ENCODE assay signal across 12 cellular contexts in genomic region chr20:17543531-17543961, GRCh38. TPM values are rescaled to one million over a fixed set of nuclear protein-coding genes. Genes with fewer than 3 reads are reported as not detected.
DNase-seq lines count a peak whose midpoint lies in the region; TF ChIP-seq lines count a peak whose summit lies in the region.
"Had no signal": no experiment of that assay in that cellular context is flagged by ENCODE, and none has a peak within 500 bp of the region (broad histone marks: within the 10 kb centered on the region; RNA-seq: fewer than 3 reads in every experiment).

No MANE protein-coding gene starts in this region.

- H3K27me3 ChIP-seq in adrenal gland: no peaks in the 10 kb centered on the region
- H3K27me3 ChIP-seq in uterus: no peaks in the 10 kb centered on the region
- H3K27me3 ChIP-seq: body of pancreas had no signal

- no peak overlapping the region for H3K4me3 ChIP-seq in adrenal gland
- no peak overlapping the region for H3K4me3 ChIP-seq in foreskin fibroblast (ENCODE audit: low read depth in 1 of 2, low read length in 2 of 2)
- H3K4me3 ChIP-seq in uterus: no peak overlapping the region
- H3K4me3 ChIP-seq in OCI-LY7 (ENCODE audit: low read depth, low read length, poor library complexity, severe bottlenecking): no peak overlapping the region
- H3K4me3 ChIP-seq: body of pancreas, K562, skin epidermis had no signal

- no peaks in the 10 kb centered on the region for H3K9me2 ChIP-seq in OCI-LY7 (ENCODE audit: insufficient read depth, low read length)

- TF ChIP-seq POLR2A in adrenal gland (IDR thresholded peaks at IDR 0.05) (no peak), uterus (IDR thresholded peaks at IDR 0.05) (no peak)

- 58 to 73% (median 66%) methylated on average over 3 of the region's 3 CpGs for WGBS in adrenal gland, 4 donors

- H3K4me2 ChIP-seq in OCI-LY7 (ENCODE audit: low read length): no peak overlapping the region

- POLR2A ChIA-PET in OCI-LY7 (lab: Charles Lee): interaction anchor here (0.5 kb wide), 1 partner anchor 96 kb away, joined by 4 read pairs; no protein-coding TSS in a partner anchor

- H3K4me1 ChIP-seq in adrenal gland (replicated peaks in 1 of 2): peaks cover 0 to 20% of the 10 kb centered on the region in 2 donors
- H3K4me1 ChIP-seq in uterus: peaks cover 0 to 3% of the 10 kb centered on the region in 2 donors
- no peaks in the 10 kb centered on the region for H3K4me1 ChIP-seq in OCI-LY7 (ENCODE audit: insufficient read depth, low read length, poor library complexity, severe bottlenecking)

- peak overlapping the region; percentile 15 to 86 (median 46) for H3K27ac ChIP-seq in adrenal gland
- peak overlapping the region; percentile 67 to 83 for H3K27ac ChIP-seq in uterus
- no peak overlapping the region for H3K27ac ChIP-seq in OCI-LY7 (ENCODE audit: low read depth, low read length, poor library complexity, severe bottlenecking)

- CTCF ChIA-PET in OCI-LY7 (lab: Charles Lee; ENCODE audit: unreplicated experiment): no interaction called here

- H3K36me3 ChIP-seq in adrenal gland (replicated peaks in 1 of 2): no peaks in the 10 kb centered on the region
- no peaks in the 10 kb centered on the region for H3K36me3 ChIP-seq in uterus
- H3K36me3 ChIP-seq in OCI-LY7 (ENCODE audit: insufficient read depth, low read length): no peaks in the 10 kb centered on the region

- TF ChIP-seq CTCF in adrenal gland (IDR thresholded peaks at IDR 0.05) (no peak), foreskin fibroblast (IDR thresholded peaks at IDR 0.05; ENCODE audit: low read depth, low read length) (no peak), uterus (IDR thresholded peaks at IDR 0.05) (no peak), OCI-LY7 (conservative IDR thresholded peaks at IDR 0.05; ENCODE audit: low read length) (no peak)

- no peak overlapping the region for H2AFZ ChIP-seq in OCI-LY7 (ENCODE audit: low read length)

- intact Hi-C loops in adrenal gland (cut with DNase I): no loop called here
- intact Hi-C loops in uterus (cut with DNase I; ENCODE audit: low total_unique reads): no loop called here
- intact Hi-C loops in OCI-LY7 (cut with micrococcal nuclease; ENCODE audit: unreplicated experiment): no loop called here

- DNase-seq in adrenal gland (no peak), foreskin fibroblast (peak; percentile 55 to 75), non-pigmented ciliary epithelial cell (ENCODE audit: low read depth) (peak; percentile 43), uterus (no peak), OCI-LY7 (ENCODE audit: low spot score) (no peak), dermis blood vessel endothelial cell (no peak), NCI-H187 treated with DMSO at 0.1 percent for 48 hours (lab: John Stamatoyannopoulos, UW) (no peak)
- DNase-seq: body of pancreas, mesendoderm, PC-3 had no signal

- BruUV-seq in OCI-LY7 (replicated peaks; lab: Mats Ljungman, UMichigan): no TSS peak

- no peaks in the 10 kb centered on the region for H3K79me2 ChIP-seq in OCI-LY7 (ENCODE audit: insufficient read depth, low read depth, low read length)

- no peaks in the 10 kb centered on the region for H3K9me3 ChIP-seq in adrenal gland (replicated peaks in 1 of 3)
- no peaks in the 10 kb centered on the region for H3K9me3 ChIP-seq in uterus
- no peaks in the 10 kb centered on the region for H3K9me3 ChIP-seq in OCI-LY7 (ENCODE audit: low read length)
- H3K9me3 ChIP-seq: body of pancreas had no signal

- H4K20me1 ChIP-seq in OCI-LY7 (ENCODE audit: insufficient read depth, low read length): no peaks in the 10 kb centered on the region

RNA-seq across cellular contexts. Expression of gene BFSP1, which starts 12.4 kb away (rescaled TPM):
- total RNA-seq in adrenal gland (10 to 100 TPM in 1 of 8 donors, 1 to 10 TPM in 5, under 1 TPM in 2; 0.39 to 18.5 (median 2.7) TPM), uterus (1 to 10 TPM; 1.5 to 5.1 (median 3.1) TPM), OCI-LY7 (2022) (not detected in 2 replicates), dermis blood vessel endothelial cell (1.9 and 4.4 TPM in 2 replicates)
- 1 to 10 TPM; 1.7 to 3.3 (median 1.9) TPM for polyA plus RNA-seq in adrenal gland
- total RNA-seq in OCI-LY7 (2014; rRNA removed; shearing (Covaris generic)): not detected in 2 replicates

RNA-seq across cellular contexts. Expression of gene DSTN, which starts 26.3 kb away (rescaled TPM):
- total RNA-seq in adrenal gland (100 to 1,000 TPM; 256 to 385 (median 280) TPM), uterus (100 to 1,000 TPM; 294 to 674 (median 623) TPM), OCI-LY7 (2022) (58.1 and 61.2 TPM in 2 replicates), dermis blood vessel endothelial cell (157 and 236 TPM in 2 replicates)
- polyA plus RNA-seq in adrenal gland: 100 to 1,000 TPM; 184 to 552 (median 192) TPM
- 25.5 and 28.0 TPM in 2 replicates for total RNA-seq in OCI-LY7 (2014; rRNA removed; shearing (Covaris generic))

Comparison
In these comparisons a context has a peak if more than half of its experiments do, and no peak if none do; other contexts are left out.
1. DNase-seq: peak in foreskin fibroblast (2 of 2) and non-pigmented ciliary epithelial cell (single experiment); none in adrenal gland (0 of 7), uterus (0 of 2), OCI-LY7 (single experiment), dermis blood vessel endothelial cell (single experiment) and NCI-H187 treated with DMSO at 0.1 percent for 48 hours (single experiment).